ENCODE assay signal across 17 cellular contexts in genomic region chr7:30201921-30202320, GRCh38.
"Had no signal": no experiment of that assay in that cellular context is flagged by ENCODE, and none has a peak within 500 bp of the region (broad histone marks: within the 10 kb centered on the region; RNA-seq: fewer than 3 reads in every experiment).

No MANE protein-coding gene starts in this region.

- H3K9ac ChIP-seq: parathyroid adenoma had no signal

- H3K36me3 Mint-ChIP-seq: T-cell had no signal

- H3K4me3 Mint-ChIP-seq: activated CD8-positive, alpha-beta T cell treated with anti-CD3 and anti-CD28 coated beads for 36 hours; activated T-helper 1 cell treated with anti-CD3 and anti-CD28 coated beads, Interleukin-12 subunit alpha, Interleukin-12 subunit beta, Interleukin-2, Interleukin-4 antibody, amounts not matched to agents 30 ng/mL and 10 ng/mL and 1 ng/mL, durations not matched to agents 14 hours and 24 hours and 36 hours; neural crest cell; T-cell had no signal

- H3K27ac ChIP-seq: colonic mucosa, parathyroid adenoma, tibial artery, VCaP had no signal

- H3K27me3 ChIP-seq: colonic mucosa, gastroesophageal sphincter, tibial artery had no signal

- H3K4me1 ChIP-seq: colonic mucosa, parathyroid adenoma had no signal

- DNase-seq: activated CD4-positive, alpha-beta T cell treated with anti-CD3 and anti-CD28 coated beads for 4 hours; activated CD8-positive, alpha-beta T cell treated with anti-CD3 and anti-CD28 coated beads for 36 hours; activated naive CD4-positive, alpha-beta T cell treated with Interleukin-2 at 50 U/mL for 16 hours; colonic mucosa; effector CD4-positive, alpha-beta T cell; islet precursor cell; mesenchymal stem cell; T-cell; T1000; tibial artery had no signal

- H3K9me3 ChIP-seq: colonic mucosa, gastroesophageal sphincter, tibial artery had no signal

- H3K27me3 Mint-ChIP-seq: activated CD8-positive, alpha-beta T cell treated with anti-CD3 and anti-CD28 coated beads for 36 hours; T-cell had no signal

- H3K4me1 Mint-ChIP-seq: T-cell had no signal

- H3K27ac Mint-ChIP-seq: activated CD8-positive, alpha-beta T cell treated with anti-CD3 and anti-CD28 coated beads for 36 hours; activated T-helper 1 cell treated with anti-CD3 and anti-CD28 coated beads, Interleukin-12 subunit alpha, Interleukin-12 subunit beta, Interleukin-2, Interleukin-4 antibody, amounts not matched to agents 30 ng/mL and 10 ng/mL and 1 ng/mL, durations not matched to agents 14 hours and 24 hours and 36 hours; T-cell had no signal

- H3K36me3 ChIP-seq: colonic mucosa, gastroesophageal sphincter, tibial artery had no signal

- ATAC-seq: activated CD8-positive, alpha-beta T cell treated with anti-CD3 and anti-CD28 coated beads for 36 hours; left lobe of liver; T-cell had no signal

- H3K4me3 ChIP-seq: colonic mucosa, gastroesophageal sphincter, skin epidermis, tibial artery had no signal
